ENCODE assay signal across 13 cellular contexts in genomic region chr14:103696027-103696402, GRCh38. TPM values are rescaled to one million over a fixed set of nuclear protein-coding genes. Genes with fewer than 3 reads are reported as not detected.
DNase-seq lines count a peak whose midpoint lies in the region; ATAC-seq and TF ChIP-seq lines count a peak whose summit lies in the region.
"Had no signal": no experiment of that assay in that cellular context is flagged by ENCODE, and none has a peak within 500 bp of the region (broad histone marks: within the 10 kb centered on the region; RNA-seq: fewer than 3 reads in every experiment).

No MANE protein-coding gene starts in this region.

- H3K36me3 ChIP-seq in SU-DHL-6 (ENCODE audit: low read length): no peaks in the 10 kb centered on the region
- peaks cover 86% of the 10 kb centered on the region for H3K36me3 ChIP-seq in lower lobe of right lung
- peaks cover 73 to 77% of the 10 kb centered on the region in 2 experiments for H3K36me3 ChIP-seq in trophoblast cell (ENCODE audit: control insufficient read depth in 1 of 2, insufficient read depth in 2 of 2, low read length in 2 of 2)
- H3K36me3 ChIP-seq: ovary had no signal

- H2BK120ac ChIP-seq in trophoblast cell (ENCODE audit: insufficient read depth, low read length, poor library complexity): no peak overlapping the region

- H2AK5ac ChIP-seq in trophoblast cell (ENCODE audit: low read length): no peak overlapping the region

- H2AFZ ChIP-seq in SU-DHL-6 (ENCODE audit: low read depth, low read length, severe bottlenecking) (no peak overlapping the region), trophoblast cell (ENCODE audit: insufficient read depth, low read length, poor library complexity) (no peak overlapping the region)

- H3K27ac ChIP-seq in SU-DHL-6 (ENCODE audit: low read depth, low read length) (peak overlapping the region; percentile 95), lower lobe of right lung (peak overlapping the region; percentile 53), trophoblast cell (ENCODE audit: low read depth, low read length) (no peak overlapping the region)
- H3K27ac ChIP-seq: epithelial cell of prostate had no signal

- ATAC-seq in lower lobe of right lung: no peak
- no peak for ATAC-seq in stimulated activated naive B cell treated with anti-CD40 and anti-IgM and Interleukin-4, amounts not matched to agents 10 μg/mL and 1 μg/mL and 100 μg/mL, for 72 hours (replicated peaks)

- no peak overlapping the region for H2BK5ac ChIP-seq in trophoblast cell (ENCODE audit: low read depth, low read length, poor library complexity)

- peaks cover 44 to 76% of the 10 kb centered on the region in 2 donors for H3K4me1 Mint-ChIP-seq in stimulated activated naive B cell treated with anti-CD40 and anti-IgM and Interleukin-4, amounts not matched to agents 10 μg/mL and 1 μg/mL and 100 μg/mL, for 72 hours

- no peaks in the 10 kb centered on the region for H3K9me3 Mint-ChIP-seq in stimulated activated naive B cell treated with anti-CD40 and anti-IgM and Interleukin-4, amounts not matched to agents 10 μg/mL and 1 μg/mL and 100 μg/mL, for 72 hours

- peak overlapping the region; percentile 80 for H3K27ac Mint-ChIP-seq in stimulated activated naive B cell treated with anti-CD40 and anti-IgM and Interleukin-4, amounts not matched to agents 10 μg/mL and 1 μg/mL and 100 μg/mL, for 72 hours

- TF ChIP-seq CTCF in SU-DHL-6 (IDR thresholded peaks at IDR 0.05; ENCODE audit: insufficient read depth, low read length, poor library complexity, severe bottlenecking) (no peak), lower lobe of right lung (IDR thresholded peaks at IDR 0.05) (no peak)

- H4K12ac ChIP-seq in trophoblast cell (ENCODE audit: low read depth, low read length): no peak overlapping the region

- no peak overlapping the region for H3K4me3 Mint-ChIP-seq in stimulated activated naive B cell treated with anti-CD40 and anti-IgM and Interleukin-4, amounts not matched to agents 10 μg/mL and 1 μg/mL and 100 μg/mL, for 72 hours

- no peak overlapping the region for H4K8ac ChIP-seq in trophoblast cell (ENCODE audit: low read depth, low read length)

- H3K27me3 ChIP-seq in SU-DHL-6 (ENCODE audit: low read length) (no peaks in the 10 kb centered on the region), lower lobe of right lung (ENCODE audit: low read depth) (no peaks in the 10 kb centered on the region), trophoblast cell (ENCODE audit: insufficient read depth, low read length) (no peaks in the 10 kb centered on the region)
- H3K27me3 ChIP-seq: ovary had no signal

- H4K91ac ChIP-seq in trophoblast cell (ENCODE audit: low read depth, low read length): no peak overlapping the region

- no peak overlapping the region for H3K14ac ChIP-seq in trophoblast cell (ENCODE audit: low read length)

- H3K79me2 ChIP-seq in SU-DHL-6 (ENCODE audit: insufficient read depth, low read length) (no peaks in the 10 kb centered on the region), trophoblast cell (ENCODE audit: control insufficient read depth, insufficient read depth, low read length, poor library complexity) (no peaks in the 10 kb centered on the region)

- no peak overlapping the region for H3K18ac ChIP-seq in trophoblast cell (ENCODE audit: low read length)

- H3K36me3 Mint-ChIP-seq in stimulated activated naive B cell treated with anti-CD40 and anti-IgM and Interleukin-4, amounts not matched to agents 10 μg/mL and 1 μg/mL and 100 μg/mL, for 72 hours: peaks cover 31 to 33% of the 10 kb centered on the region in 2 donors

- H3K4me2 ChIP-seq in SU-DHL-6 (ENCODE audit: low read depth, low read length, poor library complexity, severe bottlenecking): peak overlapping the region; percentile 55
- H3K4me2 ChIP-seq in trophoblast cell (ENCODE audit: low read length): no peak overlapping the region

- H3K9ac ChIP-seq in SU-DHL-6 (ENCODE audit: low read length) (peak overlapping the region; percentile 51), trophoblast cell (ENCODE audit: low read length) (no peak overlapping the region)

- no peak overlapping the region for H2BK12ac ChIP-seq in trophoblast cell (ENCODE audit: low read length)

- H3K23ac ChIP-seq in trophoblast cell (ENCODE audit: low read length): no peak overlapping the region

- H3F3A ChIP-seq in SU-DHL-6 (ENCODE audit: insufficient read depth): peaks cover 73% of the 10 kb centered on the region

- no peaks in the 10 kb centered on the region for H3K79me1 ChIP-seq in trophoblast cell (ENCODE audit: low read length)

- peak; percentile 51 for DNase-seq in NCI-H2171 treated with DMSO at 0.1 percent for 48 hours (lab: John Stamatoyannopoulos, UW)
- DNase-seq in NCI-H2171 (lab: John Stamatoyannopoulos, UW): no peak
- peak; percentile 26 for DNase-seq in lower lobe of right lung
- no peak for DNase-seq in stimulated activated naive B cell treated with anti-CD40 and anti-IgM and Interleukin-4, amounts not matched to agents 10 μg/mL and 1 μg/mL and 100 μg/mL, for 72 hours
- no peak for DNase-seq in trophoblast cell
- DNase-seq in NCI-H2196 treated with DMSO at 0.1 percent for 48 hours (lab: John Stamatoyannopoulos, UW; ENCODE audit: unreplicated experiment): no peak
- DNase-seq in hepatic stellate cell (ENCODE audit: low spot score): no peak
- DNase-seq: ACHN; activated CD4-positive, alpha-beta T cell treated with anti-CD3 and anti-CD28 coated beads, Interleukin-2, amount 50 U/mL, for 4 hours; NCI-H2029 treated with DMSO at 0.1 percent for 48 hours had no signal

- H3K9me3 ChIP-seq in SU-DHL-6 (ENCODE audit: insufficient read depth, low read length): no peaks in the 10 kb centered on the region
- no peaks in the 10 kb centered on the region for H3K9me3 ChIP-seq in lower lobe of right lung
- peaks cover 2% of the 10 kb centered on the region for H3K9me3 ChIP-seq in trophoblast cell (ENCODE audit: insufficient read depth, low read depth, low read length)
- H3K9me3 ChIP-seq: ovary had no signal

- no peak overlapping the region for H3K4ac ChIP-seq in trophoblast cell (ENCODE audit: low read depth, low read length)

- intact Hi-C loops in lower lobe of right lung (cut with DNase I): no loop called here

- H3K4me3 ChIP-seq in SU-DHL-6 (ENCODE audit: insufficient read depth, low read length, poor library complexity, severe bottlenecking) (no peak overlapping the region), lower lobe of right lung (no peak overlapping the region), trophoblast cell (ENCODE audit: low read depth, low read length) (no peak overlapping the region)
- H3K4me3 ChIP-seq: ovary had no signal

- no peaks in the 10 kb centered on the region for H4K20me1 ChIP-seq in SU-DHL-6 (ENCODE audit: low read depth, low read length)

- no peaks in the 10 kb centered on the region for H3K9me2 ChIP-seq in SU-DHL-6 (replicated peaks; ENCODE audit: insufficient read depth, low read length)

- no peaks in the 10 kb centered on the region for H3K27me3 Mint-ChIP-seq in stimulated activated naive B cell treated with anti-CD40 and anti-IgM and Interleukin-4, amounts not matched to agents 10 μg/mL and 1 μg/mL and 100 μg/mL, for 72 hours

- WGBS in trophoblast cell (ENCODE audit: extremely low coverage, insufficient coverage, insufficient read length): no CpG with 5 or more reads among the region's 15 CpGs

- H3K4me1 ChIP-seq in lower lobe of right lung (peaks cover 56% of the 10 kb centered on the region), trophoblast cell (ENCODE audit: control insufficient read depth in 1 of 2, insufficient read depth in 2 of 2, low read length in 2 of 2) (peaks cover 0 to 2% of the 10 kb centered on the region in 2 experiments)

RNA-seq across cellular contexts. Expression of gene XRCC3, which starts 19.2 kb away (rescaled TPM):
- total RNA-seq in lower lobe of right lung: 5.0 TPM
- 10.1 and 11.7 TPM in 2 replicates for polyA plus RNA-seq in trophoblast cell (2013)

RNA-seq across cellular contexts. Expression of gene ZFYVE21, which starts 19.6 kb away (rescaled TPM):
- 49.4 TPM for total RNA-seq in lower lobe of right lung
- polyA plus RNA-seq in trophoblast cell (2013): 49.1 and 50.0 TPM in 2 replicates

Comparison
In these comparisons a context has a peak if more than half of its experiments do, and no peak if none do; other contexts are left out.
1. DNase-seq: peak in NCI-H2171 treated with DMSO at 0.1 percent for 48 hours (single experiment) and lower lobe of right lung (single experiment); none in NCI-H2171 (single experiment), stimulated activated naive B cell treated with anti-CD40 and anti-IgM and Interleukin-4, amounts not matched to agents 10 μg/mL and 1 μg/mL and 100 μg/mL, for 72 hours (single experiment), trophoblast cell (0 of 2), NCI-H2196 treated with DMSO at 0.1 percent for 48 hours (single experiment) and hepatic stellate cell (single experiment).